Comparison of ENCODE assay signal across 8 cellular contexts in the genomic region with DNA sequence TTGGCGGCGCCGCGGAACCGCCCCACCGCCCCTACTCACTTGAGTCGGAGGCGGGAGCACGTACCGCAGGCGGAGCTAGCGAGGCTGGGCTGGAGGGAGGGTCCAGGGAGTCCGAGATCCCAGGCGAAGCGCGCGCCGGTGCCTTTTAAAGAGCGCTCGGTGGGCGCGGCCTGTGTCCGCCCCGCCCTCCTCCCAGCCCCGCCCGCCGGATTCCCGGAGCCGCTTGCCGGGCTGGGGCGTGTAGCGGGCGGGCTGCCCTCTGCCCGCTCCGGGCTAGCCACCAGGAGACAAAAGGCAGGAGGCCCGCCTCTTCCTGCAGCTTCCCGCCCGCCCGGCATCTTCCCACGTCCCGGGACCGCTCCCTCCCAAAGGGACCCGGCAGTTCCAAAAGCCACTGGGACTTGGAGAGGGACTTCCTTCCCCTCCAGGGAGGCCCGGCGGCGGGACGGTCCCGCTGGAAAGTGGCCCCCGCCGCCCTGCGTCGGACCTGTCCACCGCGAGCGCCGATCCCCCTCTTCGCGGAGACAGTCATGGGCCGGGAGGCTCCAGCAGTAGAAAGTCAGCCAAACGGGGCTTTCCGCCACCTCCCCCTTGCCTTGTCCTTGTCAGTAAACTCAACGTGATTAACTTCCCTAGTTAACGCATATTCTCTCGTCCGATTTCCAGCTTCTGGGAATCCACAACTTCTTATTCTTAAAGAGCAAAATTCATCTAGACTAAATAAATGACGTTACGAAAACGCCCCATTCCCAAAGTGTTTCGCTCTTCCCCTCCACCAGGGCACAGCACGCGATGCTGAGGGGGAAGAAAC. TPM values are rescaled to one million over a fixed set of nuclear protein-coding genes. Genes with fewer than 3 reads are reported as not detected.
DNase-seq lines count a peak whose midpoint lies in the region; ATAC-seq and TF ChIP-seq lines count a peak whose summit lies in the region.

A gene (minus strand): TSS at position 121 of the 811 bp plus-strand sequence. CDS start 12,759 bp downstream, outside the sequence.

- peaks cover 12 to 16% (median 15%) of the 10 kb centered on the region in 3 donors for H3K4me1 Mint-ChIP-seq in naive B cell

- H4K20me1 ChIP-seq in PC-9 (ENCODE audit: insufficient read depth) = no peaks in the 10 kb centered on the region

- no peaks in the 10 kb centered on the region for H3K27me3 ChIP-seq in PC-9 (ENCODE audit: insufficient read depth, low read depth)

- CTCF ChIA-PET in PC-9 (lab: Charles Lee) = interaction anchor here (0.8 kb wide), 1 partner anchor 1750 kb away, joined by 4 read pairs; no protein-coding TSS in a partner anchor

- no peaks in the 10 kb centered on the region for H3K9me3 Mint-ChIP-seq in naive B cell

- no peaks in the 10 kb centered on the region for H3K9me2 ChIP-seq in PC-9 (ENCODE audit: insufficient read depth)

- H3K79me2 ChIP-seq in PC-9 (ENCODE audit: low read depth) = no peaks in the 10 kb centered on the region

- POLR2A ChIA-PET in PC-9 (lab: Charles Lee; ENCODE audit: unreplicated experiment) = interaction anchor here (0.5 kb wide), 1 partner anchor 415 kb away, joined by 3 read pairs; no protein-coding TSS in a partner anchor

- H3K4me3 Mint-ChIP-seq in naive B cell = peak within 1 kb of the TSS; percentile 90 to 99 (median 96)

- peak within 1 kb of the TSS; percentile 92 for H3K4me2 ChIP-seq in PC-9

- ATAC-seq in GM21526 (IDR thresholded peaks at IDR 0.05; ENCODE audit: low FRiP score, unreplicated experiment) (peak; percentile 92), naive B cell (ENCODE audit: low read depth in 2 of 2) (peak; percentile 73 to 75)

- TF ChIP-seq CTCF in PC-9 (conservative IDR thresholded peaks at IDR 0.05) = no peak
- TF ChIP-seq CTCF in fibroblast of mammary gland (conservative IDR thresholded peaks at IDR 0.05; ENCODE audit: control insufficient read depth, insufficient read depth, low read depth, low read length) = peak; percentile 33

- DNase-seq in DMS114 treated with DMSO at 0.1 percent for 48 hours (lab: John Stamatoyannopoulos, UW; ENCODE audit: unreplicated experiment) (peak; percentile 69), HuH-7 (ENCODE audit: low spot score) (peak; percentile 87), PC-9 (peak; percentile 57 to 86), fibroblast of mammary gland (ENCODE audit: low read depth) (peak; percentile 67), naive B cell (peak; percentile 49)
- DNase-seq in activated T-helper 1 cell treated with anti-CD3 and anti-CD28 coated beads, Interleukin-2, amount 50 U/mL, for 16 hours (ENCODE audit: low read depth in 1 of 2, low spot score in 1 of 2) = peak; percentile 10 to 27
- DNase-seq in stimulated activated naive CD4-positive, alpha-beta T cell treated with Interleukin-2 at 50 U/mL for 16 hours (lab: John Stamatoyannopoulos, UW) = peak; percentile 40

- H3K4me3 ChIP-seq in PC-9 = peak within 1 kb of the TSS; percentile 72
- peak within 1 kb of the TSS; percentile 69 for H3K4me3 ChIP-seq in fibroblast of mammary gland (ENCODE audit: control insufficient read depth, low read depth, low read length)

- H3K36me3 ChIP-seq in PC-9 (ENCODE audit: low read depth) = no peaks in the 10 kb centered on the region

- H3F3A ChIP-seq in PC-9 (ENCODE audit: insufficient read depth, low read depth) = no peaks in the 10 kb centered on the region

- peak within 1 kb of the TSS; percentile 99 for H2AFZ ChIP-seq in PC-9

- no peaks in the 10 kb centered on the region for H3K4me1 ChIP-seq in PC-9 (replicated peaks; ENCODE audit: insufficient read depth)

- H3K27ac Mint-ChIP-seq in naive B cell = peak within 1 kb of the TSS; percentile 9 to 84 (median 69)

- peaks cover 27 to 71% (median 37%) of the 10 kb centered on the region in 3 donors for H3K27me3 Mint-ChIP-seq in naive B cell

- intact Hi-C loops in PC-9 (cut with micrococcal nuclease; ENCODE audit: unreplicated experiment) = no loop called here

- no peak within 1 kb of the TSS for H3K27ac ChIP-seq in PC-9

- H3K9me3 ChIP-seq in PC-9 (ENCODE audit: insufficient read depth, low read depth) = no peaks in the 10 kb centered on the region

- BruUV-seq in PC-9 (replicated peaks; lab: Mats Ljungman, UMichigan) = no TSS peak

- H3K36me3 Mint-ChIP-seq in naive B cell = no peaks in the 10 kb centered on the region

RNA-seq across cellular contexts. Expression of the gene that starts here (rescaled TPM):
- 4.1 and 4.5 TPM in 2 replicates for total RNA-seq in PC-9 (2021)
- polyA plus RNA-seq in naive B cell (ENCODE audit: low read depth in 6 of 6) = 1 to 10 TPM in 5 of 6 donors, under 1 TPM in 1; 0.70 to 2.5 (median 1.2) TPM

Comparison
In these comparisons a context has a peak if more than half of its experiments do, and no peak if none do; other contexts are left out.
1. DNase-seq: peak in every context shown above with its lines; median percentile 87 in HuH-7; 72 in PC-9; 69 in DMS114 treated with DMSO at 0.1 percent for 48 hours; 67 in fibroblast of mammary gland; 49 in naive B cell; 40 in stimulated activated naive CD4-positive, alpha-beta T cell treated with Interleukin-2 at 50 U/mL for 16 hours; 18 in activated T-helper 1 cell treated with anti-CD3 and anti-CD28 coated beads, Interleukin-2, amount 50 U/mL, for 16 hours.